ENCODE assay signal across 1 cellular context in genomic region chr1:150363426-150364230, GRCh38.
TF ChIP-seq lines count a peak whose summit lies in the region.

TSS of gene RPRD2 (plus strand) at chr1:150364147. CDS start at chr1:150364715, 568 bp downstream.

TF ChIP-seq in H1, 55 proteins besides CTCF, POLR2A, EP300 and RAD21 (continued from another document):
- TF ChIP-seq CEBPB (IDR thresholded peaks at IDR 0.05; ENCODE audit: low read depth, low read length) (no peak; the same call in 1 of the 2 replicates), CTBP2 (IDR thresholded peaks at IDR 0.05; ENCODE audit: borderline replicate concordance, insufficient read depth, insufficient read length, low read length) (no peak), POU5F1 (IDR thresholded peaks at IDR 0.05; ENCODE audit: low read depth, low read length) (no peak), EGR1 (IDR thresholded peaks at IDR 0.05; ENCODE audit: borderline replicate concordance, low read depth, low read length) (0 out of 2 replicates have a peak, but pooled peaks have one; percentile 2), BRCA1 (IDR thresholded peaks at IDR 0.05; ENCODE audit: low read depth, low read length) (no peak), RBBP5 (IDR thresholded peaks at IDR 0.05; ENCODE audit: borderline replicate concordance, low read depth, low read length) (0 out of 2 replicates have a peak, but pooled peaks have one; percentile 40), YY1 (IDR thresholded peaks at IDR 0.05; ENCODE audit: low read depth, low read length) (peak; percentile 99), SUZ12 (IDR thresholded peaks at IDR 0.05; ENCODE audit: low read length) (no peak), KDM5A (IDR thresholded peaks at IDR 0.05; ENCODE audit: low read length) (peak; percentile 61; the same call in 1 of the 2 replicates), TEAD4 (IDR thresholded peaks at IDR 0.05; ENCODE audit: low read depth, low read length) (0 out of 2 replicates have a peak, but pooled peaks have one; percentile 22), GTF2F1 (IDR thresholded peaks at IDR 0.05; ENCODE audit: borderline replicate concordance, low read depth, low read length) (peak; percentile 82), MAX (IDR thresholded peaks at IDR 0.05) (peak; percentile 42; the same call in 1 of the 2 replicates), RXRA (IDR thresholded peaks at IDR 0.05; ENCODE audit: insufficient read depth, low read depth, low read length) (no peak), SP1 (IDR thresholded peaks at IDR 0.05; ENCODE audit: low read depth, low read length) (peak; percentile 22; the same call in 1 of the 2 replicates), TBP (IDR thresholded peaks at IDR 0.05; ENCODE audit: low read depth, low read length) (peak; percentile 91), KDM1A (IDR thresholded peaks at IDR 0.05; ENCODE audit: borderline replicate concordance, low read length) (0 out of 2 replicates have a peak, but pooled peaks have one; percentile 12), HDAC2 (IDR thresholded peaks at IDR 0.05; ENCODE audit: borderline replicate concordance in 1 of 2, low read depth in 2 of 2, low read length in 2 of 2) (no peak), FOSL1 (IDR thresholded peaks at IDR 0.05; ENCODE audit: insufficient read depth, low read depth, low read length) (no peak), SIRT6 (IDR thresholded peaks at IDR 0.05; ENCODE audit: low read length) (no peak), BCL11A (IDR thresholded peaks at IDR 0.05; ENCODE audit: low read depth in 2 of 2, low read length in 2 of 2) (no peak), NANOG (IDR thresholded peaks at IDR 0.05; ENCODE audit: insufficient read depth, low read depth, low read length, poor library complexity, severe bottlenecking) (no peak), BACH1 (IDR thresholded peaks at IDR 0.05; ENCODE audit: low read length) (no peak), TCF12 (IDR thresholded peaks at IDR 0.05; ENCODE audit: low read depth, low read length) (no peak), EZH2 (IDR thresholded peaks at IDR 0.05; ENCODE audit: low read depth, low read length, severe bottlenecking) (no peak), TAF1 (IDR thresholded peaks at IDR 0.05; ENCODE audit: low read depth, low read length) (peak; percentile 96), ASH2L (IDR thresholded peaks at IDR 0.05; ENCODE audit: low read length) (peak; percentile 81), CREB1 (IDR thresholded peaks at IDR 0.05) (peak; percentile 84; the same call in 1 of the 2 replicates), HDAC6 (IDR thresholded peaks at IDR 0.05; ENCODE audit: low read depth, low read length) (no peak), GABPA (IDR thresholded peaks at IDR 0.05; ENCODE audit: borderline replicate concordance, insufficient read depth, low read length) (no peak), CHD2 (IDR thresholded peaks at IDR 0.05; ENCODE audit: low read length) (no peak), NRF1 (IDR thresholded peaks at IDR 0.05; ENCODE audit: low read depth, low read length) (peak; percentile 94), MAFK (IDR thresholded peaks at IDR 0.05; ENCODE audit: low read depth, low read length) (no peak), SP4 (IDR thresholded peaks at IDR 0.05; ENCODE audit: low read length) (peak; percentile 77; the same call in 1 of the 2 replicates), USF2 (IDR thresholded peaks at IDR 0.05; ENCODE audit: low read length) (no peak), ZNF274 (IDR thresholded peaks at IDR 0.05; ENCODE audit: borderline replicate concordance, extremely low read depth, low read length) (no peak)
- TF ChIP-seq, protein P1, sequence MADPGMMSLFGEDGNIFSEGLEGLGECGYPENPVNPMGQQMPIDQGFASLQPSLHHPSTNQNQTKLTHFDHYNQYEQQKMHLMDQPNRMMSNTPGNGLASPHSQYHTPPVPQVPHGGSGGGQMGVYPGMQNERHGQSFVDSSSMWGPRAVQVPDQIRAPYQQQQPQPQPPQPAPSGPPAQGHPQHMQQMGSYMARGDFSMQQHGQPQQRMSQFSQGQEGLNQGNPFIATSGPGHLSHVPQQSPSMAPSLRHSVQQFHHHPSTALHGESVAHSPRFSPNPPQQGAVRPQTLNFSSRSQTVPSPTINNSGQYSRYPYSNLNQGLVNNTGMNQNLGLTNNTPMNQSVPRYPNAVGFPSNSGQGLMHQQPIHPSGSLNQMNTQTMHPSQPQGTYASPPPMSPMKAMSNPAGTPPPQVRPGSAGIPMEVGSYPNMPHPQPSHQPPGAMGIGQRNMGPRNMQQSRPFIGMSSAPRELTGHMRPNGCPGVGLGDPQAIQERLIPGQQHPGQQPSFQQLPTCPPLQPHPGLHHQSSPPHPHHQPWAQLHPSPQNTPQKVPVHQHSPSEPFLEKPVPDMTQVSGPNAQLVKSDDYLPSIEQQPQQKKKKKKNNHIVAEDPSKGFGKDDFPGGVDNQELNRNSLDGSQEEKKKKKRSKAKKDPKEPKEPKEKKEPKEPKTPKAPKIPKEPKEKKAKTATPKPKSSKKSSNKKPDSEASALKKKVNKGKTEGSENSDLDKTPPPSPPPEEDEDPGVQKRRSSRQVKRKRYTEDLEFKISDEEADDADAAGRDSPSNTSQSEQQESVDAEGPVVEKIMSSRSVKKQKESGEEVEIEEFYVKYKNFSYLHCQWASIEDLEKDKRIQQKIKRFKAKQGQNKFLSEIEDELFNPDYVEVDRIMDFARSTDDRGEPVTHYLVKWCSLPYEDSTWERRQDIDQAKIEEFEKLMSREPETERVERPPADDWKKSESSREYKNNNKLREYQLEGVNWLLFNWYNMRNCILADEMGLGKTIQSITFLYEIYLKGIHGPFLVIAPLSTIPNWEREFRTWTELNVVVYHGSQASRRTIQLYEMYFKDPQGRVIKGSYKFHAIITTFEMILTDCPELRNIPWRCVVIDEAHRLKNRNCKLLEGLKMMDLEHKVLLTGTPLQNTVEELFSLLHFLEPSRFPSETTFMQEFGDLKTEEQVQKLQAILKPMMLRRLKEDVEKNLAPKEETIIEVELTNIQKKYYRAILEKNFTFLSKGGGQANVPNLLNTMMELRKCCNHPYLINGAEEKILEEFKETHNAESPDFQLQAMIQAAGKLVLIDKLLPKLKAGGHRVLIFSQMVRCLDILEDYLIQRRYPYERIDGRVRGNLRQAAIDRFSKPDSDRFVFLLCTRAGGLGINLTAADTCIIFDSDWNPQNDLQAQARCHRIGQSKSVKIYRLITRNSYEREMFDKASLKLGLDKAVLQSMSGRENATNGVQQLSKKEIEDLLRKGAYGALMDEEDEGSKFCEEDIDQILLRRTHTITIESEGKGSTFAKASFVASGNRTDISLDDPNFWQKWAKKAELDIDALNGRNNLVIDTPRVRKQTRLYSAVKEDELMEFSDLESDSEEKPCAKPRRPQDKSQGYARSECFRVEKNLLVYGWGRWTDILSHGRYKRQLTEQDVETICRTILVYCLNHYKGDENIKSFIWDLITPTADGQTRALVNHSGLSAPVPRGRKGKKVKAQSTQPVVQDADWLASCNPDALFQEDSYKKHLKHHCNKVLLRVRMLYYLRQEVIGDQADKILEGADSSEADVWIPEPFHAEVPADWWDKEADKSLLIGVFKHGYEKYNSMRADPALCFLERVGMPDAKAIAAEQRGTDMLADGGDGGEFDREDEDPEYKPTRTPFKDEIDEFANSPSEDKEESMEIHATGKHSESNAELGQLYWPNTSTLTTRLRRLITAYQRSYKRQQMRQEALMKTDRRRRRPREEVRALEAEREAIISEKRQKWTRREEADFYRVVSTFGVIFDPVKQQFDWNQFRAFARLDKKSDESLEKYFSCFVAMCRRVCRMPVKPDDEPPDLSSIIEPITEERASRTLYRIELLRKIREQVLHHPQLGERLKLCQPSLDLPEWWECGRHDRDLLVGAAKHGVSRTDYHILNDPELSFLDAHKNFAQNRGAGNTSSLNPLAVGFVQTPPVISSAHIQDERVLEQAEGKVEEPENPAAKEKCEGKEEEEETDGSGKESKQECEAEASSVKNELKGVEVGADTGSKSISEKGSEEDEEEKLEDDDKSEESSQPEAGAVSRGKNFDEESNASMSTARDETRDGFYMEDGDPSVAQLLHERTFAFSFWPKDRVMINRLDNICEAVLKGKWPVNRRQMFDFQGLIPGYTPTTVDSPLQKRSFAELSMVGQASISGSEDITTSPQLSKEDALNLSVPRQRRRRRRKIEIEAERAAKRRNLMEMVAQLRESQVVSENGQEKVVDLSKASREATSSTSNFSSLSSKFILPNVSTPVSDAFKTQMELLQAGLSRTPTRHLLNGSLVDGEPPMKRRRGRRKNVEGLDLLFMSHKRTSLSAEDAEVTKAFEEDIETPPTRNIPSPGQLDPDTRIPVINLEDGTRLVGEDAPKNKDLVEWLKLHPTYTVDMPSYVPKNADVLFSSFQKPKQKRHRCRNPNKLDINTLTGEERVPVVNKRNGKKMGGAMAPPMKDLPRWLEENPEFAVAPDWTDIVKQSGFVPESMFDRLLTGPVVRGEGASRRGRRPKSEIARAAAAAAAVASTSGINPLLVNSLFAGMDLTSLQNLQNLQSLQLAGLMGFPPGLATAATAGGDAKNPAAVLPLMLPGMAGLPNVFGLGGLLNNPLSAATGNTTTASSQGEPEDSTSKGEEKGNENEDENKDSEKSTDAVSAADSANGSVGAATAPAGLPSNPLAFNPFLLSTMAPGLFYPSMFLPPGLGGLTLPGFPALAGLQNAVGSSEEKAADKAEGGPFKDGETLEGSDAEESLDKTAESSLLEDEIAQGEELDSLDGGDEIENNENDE (IDR thresholded peaks at IDR 0.05; ENCODE audit: insufficient replicate concordance, low read length) = peak; percentile 22
